15 cellular contexts compared by ENCODE assay signal in the genomic region with DNA sequence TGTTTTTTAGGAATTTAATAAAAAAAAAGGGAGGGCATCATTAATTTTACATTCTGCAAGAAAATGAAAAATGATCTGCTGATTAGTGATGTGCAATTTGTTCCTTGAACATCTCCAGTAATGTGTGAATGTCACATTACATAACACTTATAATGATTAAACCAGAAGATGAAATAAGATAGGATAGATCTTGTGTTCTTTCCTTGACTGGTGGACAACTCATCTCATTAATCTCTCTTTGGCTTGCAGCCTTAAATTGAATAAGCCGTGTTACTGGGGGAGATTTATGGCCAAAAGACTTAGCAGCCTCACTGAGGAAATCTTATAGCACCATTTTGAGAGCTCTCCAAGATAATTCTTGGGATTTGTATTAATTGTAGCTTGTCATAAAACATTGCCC.
"Had no signal": no experiment of that assay in that cellular context is flagged by ENCODE, and none has a peak within 500 bp of the region (broad histone marks: within the 10 kb centered on the region; RNA-seq: fewer than 3 reads in every experiment).

No MANE protein-coding gene starts in this region.

- ATAC-seq: gastrocnemius medialis; natural killer cell; stimulated activated memory B cell treated with anti-CD40 and anti-IgM and Interleukin-4, amounts not matched to agents 10 μg/mL and 1 μg/mL and 100 μg/mL, for 72 hours had no signal

- H3K4me3 ChIP-seq: gastrocnemius medialis, left ventricle myocardium inferior had no signal

- H3K4me1 Mint-ChIP-seq: natural killer cell had no signal

- H3K9me3 ChIP-seq: gastrocnemius medialis, left ventricle myocardium inferior, neutrophil had no signal

- H3K27me3 Mint-ChIP-seq: dendritic cell treated with granulocyte-macrophage colony-stimulating factor and Interleukin-4, amounts not matched to agents 40 ng/mL and 50 ng/mL, for 4 days; stimulated activated memory B cell treated with anti-CD40 and anti-IgM and Interleukin-4, amounts not matched to agents 10 μg/mL and 1 μg/mL and 100 μg/mL, for 72 hours had no signal

- H3K4me1 ChIP-seq: gastrocnemius medialis, left ventricle myocardium inferior had no signal

- H3K36me3 Mint-ChIP-seq: natural killer cell; stimulated activated memory B cell treated with anti-CD40 and anti-IgM and Interleukin-4, amounts not matched to agents 10 μg/mL and 1 μg/mL and 100 μg/mL, for 72 hours had no signal

- H3K36me3 ChIP-seq: gastrocnemius medialis, left ventricle myocardium inferior, neutrophil had no signal

- H3K27ac ChIP-seq: gastrocnemius medialis, left ventricle myocardium inferior, neutrophil had no signal

- DNase-seq: activated CD4-positive, alpha-beta T cell treated with anti-CD3 and anti-CD28 coated beads for 1 hour; activated CD4-positive, alpha-beta T cell treated with anti-CD3 and anti-CD28 coated beads, Interleukin-2, amount 50 U/mL, for 4 hours; cerebellar nuclear complex; effector memory CD4-positive, alpha-beta T cell; gastrocnemius medialis; left ventricle myocardium inferior; natural killer cell; stimulated activated CD4-positive, alpha-beta T cell treated with anti-CD3 and anti-CD28 coated beads, Interleukin-2, amount 100 ng/mL, for 48 hours; T-helper 1 cell; T1000 had no signal

- H3K27ac Mint-ChIP-seq: activated T-helper 2 cell treated with anti-CD3 and anti-CD28 coated beads, Interferon-gamma antibody, Interleukin-2, Interleukin-4, amounts not matched to agents 10 μg/mL and 5 μg/mL and 100 μg/mL, durations not matched to agents 14 hours and 24 hours and 36 hours; dendritic cell treated with granulocyte-macrophage colony-stimulating factor and Interleukin-4, amounts not matched to agents 40 ng/mL and 50 ng/mL, for 4 days; natural killer cell had no signal

- H3K4me3 Mint-ChIP-seq: dendritic cell treated with granulocyte-macrophage colony-stimulating factor and Interleukin-4, amounts not matched to agents 40 ng/mL and 50 ng/mL, for 4 days; natural killer cell; stimulated activated memory B cell treated with anti-CD40 and anti-IgM and Interleukin-4, amounts not matched to agents 10 μg/mL and 1 μg/mL and 100 μg/mL, for 72 hours had no signal

- H3K9me3 Mint-ChIP-seq: activated naive CD4-positive, alpha-beta T cell treated with anti-CD3 and anti-CD28 coated beads, Interleukin-2, amount 50 U/mL, for 72 hours; activated T-helper 2 cell treated with anti-CD3 and anti-CD28 coated beads, Interferon-gamma antibody, Interleukin-2, Interleukin-4, amounts not matched to agents 10 μg/mL and 5 μg/mL and 100 μg/mL, durations not matched to agents 14 hours and 24 hours and 36 hours; dendritic cell treated with granulocyte-macrophage colony-stimulating factor and Interleukin-4, amounts not matched to agents 40 ng/mL and 50 ng/mL, for 4 days; natural killer cell; stimulated activated memory B cell treated with anti-CD40 and anti-IgM and Interleukin-4, amounts not matched to agents 10 μg/mL and 1 μg/mL and 100 μg/mL, for 72 hours had no signal
